In the genomic region with DNA sequence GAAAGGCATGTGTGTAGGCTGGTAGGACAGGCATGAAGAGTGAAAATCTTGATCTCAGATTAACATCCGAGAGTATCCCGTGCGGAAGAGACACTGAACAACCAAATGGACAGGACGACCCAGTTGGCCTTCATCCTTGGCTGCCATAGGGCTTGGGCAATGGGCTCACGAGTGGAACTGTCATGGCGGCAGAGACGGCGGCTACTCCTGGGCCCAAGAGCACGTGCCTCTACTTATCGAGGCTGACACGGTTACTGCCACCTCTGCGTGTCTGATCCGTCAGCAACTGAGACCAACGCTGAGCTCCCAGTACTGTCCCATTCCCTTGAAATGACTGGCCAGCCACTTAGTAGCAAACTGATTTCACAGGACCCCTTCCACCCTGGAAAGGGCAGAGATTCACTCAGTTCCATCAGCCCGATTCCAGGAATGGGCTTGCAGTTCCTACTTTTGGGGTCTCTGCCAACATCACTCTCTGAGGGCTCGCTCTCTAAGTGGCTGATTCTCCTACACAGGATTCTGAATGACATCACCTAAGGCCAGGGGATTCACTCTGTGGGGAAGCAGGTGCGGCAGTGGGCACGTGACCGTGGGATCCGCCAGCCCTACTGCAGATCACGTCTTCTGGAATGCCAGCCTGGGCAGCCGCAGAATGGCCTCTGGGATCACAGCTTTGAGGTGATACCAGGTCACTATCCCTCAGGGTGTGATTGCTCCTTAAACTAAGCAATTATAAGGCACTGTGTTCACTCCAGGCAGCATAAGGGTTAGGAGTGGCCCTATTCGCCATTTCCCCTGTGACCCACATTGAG, we compare ENCODE assay signal across 24 cellular contexts.
"Had no signal": no experiment of that assay in that cellular context is flagged by ENCODE, and none has a peak within 500 bp of the region (broad histone marks: within the 10 kb centered on the region; RNA-seq: fewer than 3 reads in every experiment).

No MANE protein-coding gene starts in this region.

- FAIRE-seq: small intestine had no signal

- H3K36me3 ChIP-seq: adrenal gland, cardiac muscle cell, neutrophil, right lobe of liver, suprapubic skin, tibial artery had no signal

- ATAC-seq: activated CD8-positive, alpha-beta T cell treated with anti-CD3 and anti-CD28 coated beads for 36 hours; activated naive CD4-positive, alpha-beta T cell treated with anti-CD3 and anti-CD28 coated beads, Interleukin-2, amount 50 U/mL, for 72 hours; activated T-cell treated with anti-CD3 and anti-CD28 coated beads, Interleukin-2, amount 50 U/mL, for 4 hours; activated T-helper 17 cell treated with anti-CD3 and anti-CD28 coated beads, Interleukin-2, amount 50 U/mL, for 72 hours; body of pancreas; esophagus mucosa; mucosa of descending colon; T-cell had no signal

- DNase-seq: activated B cell treated with CpG ODN at 0.5 μM for 24 hours; activated CD4-positive, alpha-beta T cell treated with anti-CD3 and anti-CD28 coated beads, Interleukin-2, amount 50 U/mL, for 1 hour; activated CD8-positive, alpha-beta T cell treated with anti-CD3 and anti-CD28 coated beads for 36 hours; activated naive CD4-positive, alpha-beta T cell; activated T-cell treated with anti-CD3 and anti-CD28 coated beads, Interleukin-2, amount 50 U/mL, for 4 hours; adrenal gland; body of pancreas; endodermal cell; foreskin fibroblast; hippocampal formation; mesendoderm; mucosa of descending colon; small intestine; stimulated activated naive CD4-positive, alpha-beta T cell; T-cell had no signal

- H3K27me3 ChIP-seq: adrenal gland, body of pancreas, cardiac muscle cell, neutrophil, right lobe of liver, tibial artery had no signal

- H3K4me3 ChIP-seq: adrenal gland, body of pancreas, cardiac muscle cell, lung, mucosa of descending colon, right lobe of liver, suprapubic skin, tibial artery had no signal
